9 cellular contexts compared by ENCODE assay signal in genomic region chr2:191866675-191867506, GRCh38. TPM values are rescaled to one million over a fixed set of nuclear protein-coding genes. Genes with fewer than 3 reads are reported as not detected.
DNase-seq lines count a peak whose midpoint lies in the region; ATAC-seq and TF ChIP-seq lines count a peak whose summit lies in the region.
"Had no signal": no experiment of that assay in that cellular context is flagged by ENCODE, and none has a peak within 500 bp of the region (broad histone marks: within the 10 kb centered on the region; RNA-seq: fewer than 3 reads in every experiment).

No MANE protein-coding gene starts in this region.

- H3K4me1 ChIP-seq in PC-3 (ENCODE audit: insufficient read depth, low read length): peaks cover 50% of the 10 kb centered on the region
- H3K4me1 ChIP-seq in naive thymus-derived CD4-positive, alpha-beta T cell (ENCODE audit: control insufficient read depth in 2 of 2, insufficient read depth in 2 of 2, low read length in 2 of 2): no peaks in the 10 kb centered on the region

- no peaks in the 10 kb centered on the region for H3K9me2 ChIP-seq in PC-3 (replicated peaks; ENCODE audit: low read length)

- TF ChIP-seq CTCF in AG04449 (IDR thresholded peaks at IDR 0.05; ENCODE audit: insufficient read depth, low read length, missing control alignments): no peak
- no peak for TF ChIP-seq CTCF in PC-3 (conservative IDR thresholded peaks at IDR 0.05; ENCODE audit: low read depth, low read length)
- no peak for TF ChIP-seq CTCF in epithelial cell of proximal tubule (conservative IDR thresholded peaks at IDR 0.05; ENCODE audit: low read depth, low read length)
- no peak for TF ChIP-seq CTCF in nephron progenitor cell (IDR thresholded peaks at IDR 0.05)

- no peaks in the 10 kb centered on the region for H3K9me3 ChIP-seq in PC-3 (ENCODE audit: low read length)
- H3K9me3 ChIP-seq in naive thymus-derived CD4-positive, alpha-beta T cell (ENCODE audit: control insufficient read depth in 2 of 3, low read length in 3 of 3): no peaks in the 10 kb centered on the region

- H3K36me3 Mint-ChIP-seq in nephron progenitor cell (ENCODE audit: low read depth): no peaks in the 10 kb centered on the region
- no peaks in the 10 kb centered on the region for H3K36me3 Mint-ChIP-seq in naive thymus-derived CD4-positive, alpha-beta T cell

- H3K4me3 Mint-ChIP-seq in nephron progenitor cell: no peak overlapping the region
- H3K4me3 Mint-ChIP-seq in naive thymus-derived CD4-positive, alpha-beta T cell: no peak overlapping the region

- ATAC-seq in PC-3: peak; percentile 59
- ATAC-seq in HG02981 (IDR thresholded peaks at IDR 0.05; ENCODE audit: unreplicated experiment): no peak
- no peak for ATAC-seq in naive thymus-derived CD4-positive, alpha-beta T cell

- peaks cover 35% of the 10 kb centered on the region for H3K4me1 Mint-ChIP-seq in nephron progenitor cell
- no peaks in the 10 kb centered on the region for H3K4me1 Mint-ChIP-seq in naive thymus-derived CD4-positive, alpha-beta T cell

- CTCF ChIA-PET in AG04449 (lab: Yijun Ruan, JAX) (interaction anchor here (1.3 to 3.5 kb wide), 3 partner anchors 9 to 295 kb away, joined by 4 to 16 read pairs (median 5); no protein-coding TSS in a partner anchor), PC-3 (lab: Charles Lee) (interaction anchor here (1.2 kb wide), 1 partner anchor 55 kb away, joined by 5 read pairs; no protein-coding TSS in a partner anchor)
- CTCF ChIA-PET in naive thymus-derived CD4-positive, alpha-beta T cell (lab: Charles Lee): no interaction called here

- intact Hi-C loops in PC-3 (cut with micrococcal nuclease): loop anchor here (5.0 kb wide), 2 partner anchors 130 to 175 kb away; no protein-coding TSS in a partner anchor
- intact Hi-C loops in naive thymus-derived CD4-positive, alpha-beta T cell (cut with micrococcal nuclease): no loop called here

- H3K27me3 Mint-ChIP-seq in nephron progenitor cell (ENCODE audit: low read depth, poor library complexity): no peaks in the 10 kb centered on the region
- H3K27me3 Mint-ChIP-seq in naive thymus-derived CD4-positive, alpha-beta T cell: peaks cover 13 to 30% (median 20%) of the 10 kb centered on the region in 5 donors

- H3K27ac ChIP-seq in PC-3 (ENCODE audit: low read length): peak overlapping the region; percentile 92
- no peak overlapping the region for H3K27ac ChIP-seq in naive thymus-derived CD4-positive, alpha-beta T cell (ENCODE audit: low read depth, low read length)

- POLR2A ChIA-PET in AG04449 (lab: Yijun Ruan, JAX): no interaction called here
- POLR2A ChIA-PET in PC-3 (lab: Charles Lee; ENCODE audit: unreplicated experiment): interaction anchor here (0.5 kb wide), 1 partner anchor 12 kb away, joined by 4 read pairs; no protein-coding TSS in a partner anchor
- POLR2A ChIA-PET in naive thymus-derived CD4-positive, alpha-beta T cell (lab: Charles Lee): no interaction called here

- H2AFZ ChIP-seq in PC-3 (ENCODE audit: low read length): peak overlapping the region; percentile 65

- no peak overlapping the region for H3K4me3 ChIP-seq in AG04449 (ENCODE audit: low read depth, low read length)
- H3K4me3 ChIP-seq in PC-3 (ENCODE audit: low read length): no peak overlapping the region
- H3K4me3 ChIP-seq in epithelial cell of proximal tubule (ENCODE audit: low read depth, low read length): no peak overlapping the region
- H3K4me3 ChIP-seq in naive thymus-derived CD4-positive, alpha-beta T cell (ENCODE audit: low read length): no peak overlapping the region

- H3F3A ChIP-seq in PC-3 (ENCODE audit: low read length, unreplicated experiment): no peaks in the 10 kb centered on the region

- TSS peak; percentile 78 for BruUV-seq in PC-3 (replicated peaks; lab: Mats Ljungman, UMichigan)

- H4K20me1 ChIP-seq in PC-3 (ENCODE audit: low read length): no peaks in the 10 kb centered on the region

- H3K27ac Mint-ChIP-seq in nephron progenitor cell: peak overlapping the region; percentile 90
- H3K27ac Mint-ChIP-seq in naive thymus-derived CD4-positive, alpha-beta T cell: no peak overlapping the region

- H3K4me2 ChIP-seq in PC-3 (ENCODE audit: low read length): peak overlapping the region; percentile 59

- peak overlapping the region; percentile 50 for H3K9ac ChIP-seq in PC-3 (ENCODE audit: low read length)

- no peaks in the 10 kb centered on the region for H3K36me3 ChIP-seq in PC-3 (ENCODE audit: low read depth, low read length)
- H3K36me3 ChIP-seq in naive thymus-derived CD4-positive, alpha-beta T cell (ENCODE audit: control insufficient read depth in 2 of 3, insufficient read depth in 3 of 3, low read length in 3 of 3): no peaks in the 10 kb centered on the region

- H3K9me3 Mint-ChIP-seq in nephron progenitor cell: peaks cover 4% of the 10 kb centered on the region
- H3K9me3 Mint-ChIP-seq in naive thymus-derived CD4-positive, alpha-beta T cell: peaks cover 0 to 1% (median 0%) of the 10 kb centered on the region in 11 donors

- H3K79me2 ChIP-seq in PC-3 (ENCODE audit: low read length): no peaks in the 10 kb centered on the region

- H3K27me3 ChIP-seq in PC-3 (ENCODE audit: low read length): no peaks in the 10 kb centered on the region
- H3K27me3 ChIP-seq in naive thymus-derived CD4-positive, alpha-beta T cell (ENCODE audit: control insufficient read depth in 2 of 2, insufficient read depth in 2 of 2, low read length in 2 of 2): no peaks in the 10 kb centered on the region

- DNase-seq in AG04449 (ENCODE audit: low read depth, low spot score) (peak; percentile 76), PC-3 (peak; percentile 91), epithelial cell of proximal tubule (ENCODE audit: low read depth) (peak; percentile 93), nephron progenitor cell (no peak), NCI-H146 treated with DMSO at 0.1 percent for 48 hours (lab: John Stamatoyannopoulos, UW; ENCODE audit: unreplicated experiment) (no peak), NCI-H774 (lab: John Stamatoyannopoulos, UW) (no peak)
- no peak for DNase-seq in naive thymus-derived CD4-positive, alpha-beta T cell
- DNase-seq: NCI-H69 had no signal

RNA-seq across cellular contexts. Expression of gene CAVIN2, which starts 20.0 kb away (rescaled TPM):
- 0.07 TPM in 1 of 2 replicates, not detected in the other for total RNA-seq in PC-3 (2014; rRNA removed)
- 0.51 and 0.98 TPM in 2 replicates for total RNA-seq in epithelial cell of proximal tubule
- total RNA-seq in naive thymus-derived CD4-positive, alpha-beta T cell: 1 to 10 TPM in 1 of 5 experiments, under 1 TPM in 1, not detected in 3; 0.29 to 3.7 TPM
- not detected for polyA plus RNA-seq in naive thymus-derived CD4-positive, alpha-beta T cell

Comparison
In these comparisons a context has a peak if more than half of its experiments do, and no peak if none do; other contexts are left out.
1. DNase-seq: peak in AG04449 (single experiment), PC-3 (single experiment) and epithelial cell of proximal tubule (single experiment); none in nephron progenitor cell (single experiment), NCI-H146 treated with DMSO at 0.1 percent for 48 hours (single experiment), NCI-H774 (single experiment) and naive thymus-derived CD4-positive, alpha-beta T cell (0 of 9).